ENCODE assay signal across 15 cellular contexts in genomic region chr3:30456263-30456662, GRCh38.
"Had no signal": no experiment of that assay in that cellular context is flagged by ENCODE, and none has a peak within 500 bp of the region (broad histone marks: within the 10 kb centered on the region; RNA-seq: fewer than 3 reads in every experiment).

No MANE protein-coding gene starts in this region.

- ATAC-seq: activated T-helper 17 cell treated with anti-CD3 and anti-CD28 coated beads, Interleukin-2, amount 50 U/mL, for 72 hours; esophagus mucosa; stimulated activated naive CD8-positive, alpha-beta T cell treated with anti-CD3 and anti-CD28 coated beads, Interleukin-15, amount 100 ng/mL, for 72 hours had no signal

- H3K27ac ChIP-seq: psoas muscle had no signal

- H3K27me3 ChIP-seq: left lung had no signal

- H3K36me3 ChIP-seq: left lung had no signal

- H3K9me3 ChIP-seq: psoas muscle had no signal

- DNase-seq: activated B cell treated with CpG ODN at 0.5 μM for 24 hours; activated CD4-positive, alpha-beta T cell treated with anti-CD3 and anti-CD28 coated beads, Interleukin-2, amount 10 ng/mL, durations not matched to agents 24 days and 14 days; activated naive CD4-positive, alpha-beta T cell treated with anti-CD3 and anti-CD28 coated beads, Interleukin-2, amount 50 U/mL, for 16 hours; foreskin fibroblast; head of caudate nucleus; islet precursor cell; left lung; stimulated activated CD4-positive, alpha-beta T cell treated with anti-CD3 and anti-CD28 coated beads, Interleukin-4, amount 100 ng/mL, for 4 hours; stimulated activated naive CD8-positive, alpha-beta T cell treated with anti-CD3 and anti-CD28 coated beads, Interleukin-15, amount 100 ng/mL, for 72 hours; T-cell; trophoblast cell had no signal

- H3K4me1 ChIP-seq: left lung, psoas muscle had no signal

- FAIRE-seq: endometrium had no signal

- H3K4me3 ChIP-seq: left lung, psoas muscle had no signal
